ENCODE assay signal across 18 cellular contexts in genomic region chr3:106349191-106349881, GRCh38.
A peak's percentile ranks its signal among the peaks of the same experiment; 100 is the strongest.
DNase-seq lines count a peak whose midpoint lies in the region; ATAC-seq and TF ChIP-seq lines count a peak whose summit lies in the region.
"Had no signal": no experiment of that assay in that cellular context is flagged by ENCODE, and none has a peak within 500 bp of the region (broad histone marks: within the 10 kb centered on the region; RNA-seq: fewer than 3 reads in every experiment).

No MANE protein-coding gene starts in this region.

- H3K27ac ChIP-seq in osteoblast (ENCODE audit: low read depth, low read length), result no peak overlapping the region
- H3K27ac ChIP-seq: Peyer's patch had no signal

- H4K20me1 ChIP-seq in osteoblast (ENCODE audit: insufficient read depth, low read length), result no peaks in the 10 kb centered on the region

- no peaks in the 10 kb centered on the region for H3K27me3 ChIP-seq in osteoblast (ENCODE audit: insufficient read depth, low read length)
- no peaks in the 10 kb centered on the region for H3K27me3 ChIP-seq in Caco-2 (replicated peaks; ENCODE audit: control insufficient read depth, insufficient read depth, low read length)
- H3K27me3 ChIP-seq: BE2C, Peyer's patch had no signal

- H3K79me2 ChIP-seq in osteoblast (ENCODE audit: insufficient read depth, low read length), result no peaks in the 10 kb centered on the region

- peaks cover 7% of the 10 kb centered on the region for H3K9me3 Mint-ChIP-seq in activated naive CD8-positive, alpha-beta T cell treated with anti-CD3 and anti-CD28 coated beads, Interleukin-2, amount 50 U/mL, for 24 hours
- peaks cover 7% of the 10 kb centered on the region for H3K9me3 Mint-ChIP-seq in WTC11
- H3K9me3 Mint-ChIP-seq in Caco-2 (ENCODE audit: unreplicated experiment), result peaks cover 9% of the 10 kb centered on the region

- H2AFZ ChIP-seq in osteoblast (ENCODE audit: low read length), result peak overlapping the region; percentile 23

- H3K9me3 ChIP-seq in osteoblast (ENCODE audit: low read depth, low read length) (no peaks in the 10 kb centered on the region), Caco-2 (no peaks in the 10 kb centered on the region)
- H3K9me3 ChIP-seq: BE2C, Peyer's patch had no signal

- no peak overlapping the region for H3K4me3 ChIP-seq in osteoblast (ENCODE audit: insufficient read depth, low read length)
- no peak overlapping the region for H3K4me3 ChIP-seq in Caco-2 (ENCODE audit: low read depth, low read length)
- H3K4me3 ChIP-seq: Peyer's patch had no signal

- H3K4me2 ChIP-seq in osteoblast (ENCODE audit: insufficient read depth, low read length), result no peak overlapping the region

- CTCF ChIA-PET in WTC11 (lab: Charles Lee) (no interaction called here), Caco-2 (lab: Charles Lee) (no interaction called here)

- no peak for ATAC-seq in activated naive CD8-positive, alpha-beta T cell treated with anti-CD3 and anti-CD28 coated beads, Interleukin-2, amount 50 U/mL, for 24 hours
- no peak for ATAC-seq in WTC11
- ATAC-seq: left lobe of liver had no signal

- no peak for TF ChIP-seq CTCF in osteoblast (IDR thresholded peaks at IDR 0.05; ENCODE audit: extremely low read depth, low read depth, low read length)
- no peak for TF ChIP-seq CTCF in WTC11 (IDR thresholded peaks at IDR 0.05)
- TF ChIP-seq CTCF in Caco-2 (IDR thresholded peaks at IDR 0.05; ENCODE audit: insufficient read depth in 1 of 2, low read depth in 1 of 2, low read length in 1 of 2, severe bottlenecking in 1 of 2, unreplicated experiment in 1 of 2), result no peak

- peak; percentile 28 for DNase-seq in G401 (ENCODE audit: low spot score)
- peak; percentile 74 for DNase-seq in OCI-M1 (lab: John Stamatoyannopoulos, UW)
- DNase-seq in activated naive CD8-positive, alpha-beta T cell treated with anti-CD3 and anti-CD28 coated beads, Interleukin-2, amount 50 U/mL, for 24 hours, result no peak
- DNase-seq in osteoblast (ENCODE audit: insufficient read length, low spot score, missing footprints), result no peak
- DNase-seq in WTC11 (ENCODE audit: low spot score), result no peak
- DNase-seq in Caco-2, result no peak
- no peak for DNase-seq in activated naive CD4-positive, alpha-beta T cell treated with anti-CD3 and anti-CD28 coated beads, Interleukin-2, amount 50 U/mL, for 16 hours
- DNase-seq: activated CD4-positive, CD25-positive, alpha-beta regulatory T cell; activated gamma-delta T cell; BE2C; H7; NCI-H2171; NCI-H774; occipital lobe; Peyer's patch; small intestine; stimulated activated CD4-positive, alpha-beta T cell treated with anti-CD3 and anti-CD28 coated beads, Interleukin-4, amount 100 ng/mL, for 24 hours had no signal

- H3K27me3 Mint-ChIP-seq in activated naive CD8-positive, alpha-beta T cell treated with anti-CD3 and anti-CD28 coated beads, Interleukin-2, amount 50 U/mL, for 24 hours, result no peaks in the 10 kb centered on the region
- no peaks in the 10 kb centered on the region for H3K27me3 Mint-ChIP-seq in WTC11 (ENCODE audit: low read depth)
- H3K27me3 Mint-ChIP-seq in Caco-2 (ENCODE audit: insufficient read depth, unreplicated experiment), result no peaks in the 10 kb centered on the region

- peaks cover 34% of the 10 kb centered on the region for H3K4me1 Mint-ChIP-seq in activated naive CD8-positive, alpha-beta T cell treated with anti-CD3 and anti-CD28 coated beads, Interleukin-2, amount 50 U/mL, for 24 hours
- H3K4me1 Mint-ChIP-seq in WTC11, result no peaks in the 10 kb centered on the region
- H3K4me1 Mint-ChIP-seq in Caco-2 (ENCODE audit: low read depth, unreplicated experiment), result peaks cover 6% of the 10 kb centered on the region

- POLR2A ChIA-PET in WTC11 (lab: Charles Lee) (no interaction called here), Caco-2 (lab: Charles Lee) (no interaction called here)

- BruUV-seq in Caco-2 (replicated peaks; lab: Mats Ljungman, UMichigan), result no TSS peak

- H3K36me3 Mint-ChIP-seq in activated naive CD8-positive, alpha-beta T cell treated with anti-CD3 and anti-CD28 coated beads, Interleukin-2, amount 50 U/mL, for 24 hours (ENCODE audit: low read depth), result peaks cover 12% of the 10 kb centered on the region
- no peaks in the 10 kb centered on the region for H3K36me3 Mint-ChIP-seq in WTC11
- no peaks in the 10 kb centered on the region for H3K36me3 Mint-ChIP-seq in Caco-2 (ENCODE audit: insufficient read depth, unreplicated experiment)

- peak overlapping the region; percentile 24 for H3K27ac Mint-ChIP-seq in activated naive CD8-positive, alpha-beta T cell treated with anti-CD3 and anti-CD28 coated beads, Interleukin-2, amount 50 U/mL, for 24 hours
- no peak overlapping the region for H3K27ac Mint-ChIP-seq in WTC11
- H3K27ac Mint-ChIP-seq in Caco-2 (ENCODE audit: unreplicated experiment), result no peak overlapping the region

- in situ Hi-C loops in G401 (cut with HindIII; ENCODE audit: low sequenced_read_pairs), result no loop called here

- intact Hi-C loops in Caco-2 (cut with micrococcal nuclease; ENCODE audit: unreplicated experiment), result no loop called here

- H3K36me3 ChIP-seq in osteoblast (ENCODE audit: insufficient read depth, low read length) (no peaks in the 10 kb centered on the region), Caco-2 (ENCODE audit: control insufficient read depth, insufficient read depth, low read length) (no peaks in the 10 kb centered on the region)
- H3K36me3 ChIP-seq: BE2C, Peyer's patch had no signal

- H3K4me1 ChIP-seq in osteoblast (ENCODE audit: insufficient read depth, low read length) (peaks cover 20% of the 10 kb centered on the region), Caco-2 (peaks cover 4% of the 10 kb centered on the region; the same call in 1 of the 2 replicates)
- H3K4me1 ChIP-seq: Peyer's patch had no signal

- no peak overlapping the region for H3K4me3 Mint-ChIP-seq in activated naive CD8-positive, alpha-beta T cell treated with anti-CD3 and anti-CD28 coated beads, Interleukin-2, amount 50 U/mL, for 24 hours
- H3K4me3 Mint-ChIP-seq in WTC11, result no peak overlapping the region
- no peak overlapping the region for H3K4me3 Mint-ChIP-seq in Caco-2 (ENCODE audit: unreplicated experiment)

TF ChIP-seq in WTC11, 78 proteins besides CTCF, POLR2A, EP300 and RAD21:
- no peak for TF ChIP-seq PREB (CRISPR knock-in tag; IDR thresholded peaks at IDR 0.05; ENCODE audit: borderline replicate concordance)
- TF ChIP-seq, protein P1, sequence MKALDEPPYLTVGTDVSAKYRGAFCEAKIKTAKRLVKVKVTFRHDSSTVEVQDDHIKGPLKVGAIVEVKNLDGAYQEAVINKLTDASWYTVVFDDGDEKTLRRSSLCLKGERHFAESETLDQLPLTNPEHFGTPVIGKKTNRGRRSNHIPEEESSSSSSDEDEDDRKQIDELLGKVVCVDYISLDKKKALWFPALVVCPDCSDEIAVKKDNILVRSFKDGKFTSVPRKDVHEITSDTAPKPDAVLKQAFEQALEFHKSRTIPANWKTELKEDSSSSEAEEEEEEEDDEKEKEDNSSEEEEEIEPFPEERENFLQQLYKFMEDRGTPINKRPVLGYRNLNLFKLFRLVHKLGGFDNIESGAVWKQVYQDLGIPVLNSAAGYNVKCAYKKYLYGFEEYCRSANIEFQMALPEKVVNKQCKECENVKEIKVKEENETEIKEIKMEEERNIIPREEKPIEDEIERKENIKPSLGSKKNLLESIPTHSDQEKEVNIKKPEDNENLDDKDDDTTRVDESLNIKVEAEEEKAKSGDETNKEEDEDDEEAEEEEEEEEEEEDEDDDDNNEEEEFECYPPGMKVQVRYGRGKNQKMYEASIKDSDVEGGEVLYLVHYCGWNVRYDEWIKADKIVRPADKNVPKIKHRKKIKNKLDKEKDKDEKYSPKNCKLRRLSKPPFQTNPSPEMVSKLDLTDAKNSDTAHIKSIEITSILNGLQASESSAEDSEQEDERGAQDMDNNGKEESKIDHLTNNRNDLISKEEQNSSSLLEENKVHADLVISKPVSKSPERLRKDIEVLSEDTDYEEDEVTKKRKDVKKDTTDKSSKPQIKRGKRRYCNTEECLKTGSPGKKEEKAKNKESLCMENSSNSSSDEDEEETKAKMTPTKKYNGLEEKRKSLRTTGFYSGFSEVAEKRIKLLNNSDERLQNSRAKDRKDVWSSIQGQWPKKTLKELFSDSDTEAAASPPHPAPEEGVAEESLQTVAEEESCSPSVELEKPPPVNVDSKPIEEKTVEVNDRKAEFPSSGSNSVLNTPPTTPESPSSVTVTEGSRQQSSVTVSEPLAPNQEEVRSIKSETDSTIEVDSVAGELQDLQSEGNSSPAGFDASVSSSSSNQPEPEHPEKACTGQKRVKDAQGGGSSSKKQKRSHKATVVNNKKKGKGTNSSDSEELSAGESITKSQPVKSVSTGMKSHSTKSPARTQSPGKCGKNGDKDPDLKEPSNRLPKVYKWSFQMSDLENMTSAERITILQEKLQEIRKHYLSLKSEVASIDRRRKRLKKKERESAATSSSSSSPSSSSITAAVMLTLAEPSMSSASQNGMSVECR (CRISPR knock-in tag; IDR thresholded peaks at IDR 0.05; ENCODE audit: borderline replicate concordance), result no peak
- TF ChIP-seq, protein P2, sequence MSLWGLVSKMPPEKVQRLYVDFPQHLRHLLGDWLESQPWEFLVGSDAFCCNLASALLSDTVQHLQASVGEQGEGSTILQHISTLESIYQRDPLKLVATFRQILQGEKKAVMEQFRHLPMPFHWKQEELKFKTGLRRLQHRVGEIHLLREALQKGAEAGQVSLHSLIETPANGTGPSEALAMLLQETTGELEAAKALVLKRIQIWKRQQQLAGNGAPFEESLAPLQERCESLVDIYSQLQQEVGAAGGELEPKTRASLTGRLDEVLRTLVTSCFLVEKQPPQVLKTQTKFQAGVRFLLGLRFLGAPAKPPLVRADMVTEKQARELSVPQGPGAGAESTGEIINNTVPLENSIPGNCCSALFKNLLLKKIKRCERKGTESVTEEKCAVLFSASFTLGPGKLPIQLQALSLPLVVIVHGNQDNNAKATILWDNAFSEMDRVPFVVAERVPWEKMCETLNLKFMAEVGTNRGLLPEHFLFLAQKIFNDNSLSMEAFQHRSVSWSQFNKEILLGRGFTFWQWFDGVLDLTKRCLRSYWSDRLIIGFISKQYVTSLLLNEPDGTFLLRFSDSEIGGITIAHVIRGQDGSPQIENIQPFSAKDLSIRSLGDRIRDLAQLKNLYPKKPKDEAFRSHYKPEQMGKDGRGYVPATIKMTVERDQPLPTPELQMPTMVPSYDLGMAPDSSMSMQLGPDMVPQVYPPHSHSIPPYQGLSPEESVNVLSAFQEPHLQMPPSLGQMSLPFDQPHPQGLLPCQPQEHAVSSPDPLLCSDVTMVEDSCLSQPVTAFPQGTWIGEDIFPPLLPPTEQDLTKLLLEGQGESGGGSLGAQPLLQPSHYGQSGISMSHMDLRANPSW (CRISPR knock-in tag; conservative IDR thresholded peaks at IDR 0.05; ENCODE audit: low read depth), result no peak

Comparison
In these comparisons a context has a peak if more than half of its experiments do, and no peak if none do; other contexts are left out.
1. DNase-seq: peak in G401 (single experiment) and OCI-M1 (single experiment); none in activated naive CD8-positive, alpha-beta T cell treated with anti-CD3 and anti-CD28 coated beads, Interleukin-2, amount 50 U/mL, for 24 hours (single experiment), osteoblast (single experiment), WTC11 (single experiment), Caco-2 (0 of 2) and activated naive CD4-positive, alpha-beta T cell treated with anti-CD3 and anti-CD28 coated beads, Interleukin-2, amount 50 U/mL, for 16 hours (single experiment).